ENCODE assay signal across 25 cellular contexts in the genomic region with DNA sequence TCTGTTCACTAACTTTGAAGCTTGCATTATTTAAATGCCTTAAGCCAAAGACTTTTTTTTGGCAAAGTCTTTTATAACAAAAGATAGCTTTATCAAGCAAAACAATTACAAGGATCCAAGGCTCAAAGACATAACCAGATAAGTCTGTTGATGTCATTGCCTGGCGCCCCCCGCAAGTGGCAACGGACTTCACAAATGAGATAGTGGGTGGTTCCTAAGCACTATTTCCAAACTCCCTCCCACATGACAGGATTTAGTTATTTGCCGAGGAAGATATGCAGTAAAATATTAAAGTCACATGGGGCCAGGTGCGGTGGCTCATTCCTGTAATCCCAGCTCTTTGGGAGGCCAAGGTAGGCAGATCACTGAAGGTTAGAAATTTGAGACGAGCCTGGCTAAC.
DNase-seq lines count a peak whose midpoint lies in the region; ATAC-seq, FAIRE-seq and TF ChIP-seq lines count a peak whose summit lies in the region.
"Had no signal": no experiment of that assay in that cellular context is flagged by ENCODE, and none has a peak within 500 bp of the region (broad histone marks: within the 10 kb centered on the region; RNA-seq: fewer than 3 reads in every experiment).

No MANE protein-coding gene starts in this region.

- ATAC-seq in Right ventricle myocardium superior (ENCODE audit: poor library complexity) (no peak), GM19455 (IDR thresholded peaks at IDR 0.05; ENCODE audit: unreplicated experiment) (no peak)

- no peaks in the 10 kb centered on the region for H3K27me3 ChIP-seq in astrocyte (ENCODE audit: insufficient read depth, low read length)
- H3K27me3 ChIP-seq in left ventricle myocardium inferior (ENCODE audit: low read depth), result no peaks in the 10 kb centered on the region
- no peaks in the 10 kb centered on the region for H3K27me3 ChIP-seq in trophoblast cell (ENCODE audit: insufficient read depth, low read length)
- H3K27me3 ChIP-seq in small intestine (ENCODE audit: control insufficient read depth in 2 of 2, insufficient read depth in 2 of 2, low read length in 2 of 2), result no peaks in the 10 kb centered on the region
- H3K27me3 ChIP-seq: BLaER1 had no signal

- no peaks in the 10 kb centered on the region for H3K9me3 Mint-ChIP-seq in astrocyte (ENCODE audit: unreplicated experiment)
- H3K9me3 Mint-ChIP-seq in activated naive CD4-positive, alpha-beta T cell treated with anti-CD3 and anti-CD28 coated beads for 36 hours, result no peaks in the 10 kb centered on the region
- H3K9me3 Mint-ChIP-seq: H9 had no signal

- H4K20me1 ChIP-seq in astrocyte (ENCODE audit: insufficient read depth, low read length), result no peaks in the 10 kb centered on the region
- H4K20me1 ChIP-seq: BLaER1 had no signal

- CTCF ChIA-PET in activated naive CD4-positive, alpha-beta T cell treated with anti-CD3 and anti-CD28 coated beads for 36 hours (lab: Charles Lee), result no interaction called here

- peak; percentile 49 for DNase-seq in Right ventricle myocardium superior
- DNase-seq in cardiac septum (ENCODE audit: low spot score), result no peak
- DNase-seq in astrocyte (ENCODE audit: low read depth), result peak; percentile 56
- DNase-seq in left ventricle myocardium inferior, result peak; percentile 21
- no peak for DNase-seq in trophoblast cell
- DNase-seq in activated naive CD4-positive, alpha-beta T cell treated with anti-CD3 and anti-CD28 coated beads for 36 hours, result no peak
- DNase-seq in small intestine, result no peak
- DNase-seq: CD4-positive, CD25-positive, alpha-beta regulatory T cell; DMS53; H9; KBM-7; NCI-H1092; NCI-H1417 treated with DMSO at 0.1 percent for 48 hours; NCI-H1694 treated with DMSO at 0.1 percent for 48 hours; NCI-H2081 treated with DMSO at 0.1 percent for 48 hours; NCI-H2171 treated with DMSO at 0.1 percent for 48 hours; NCI-H748 treated with DMSO at 0.1 percent for 48 hours; NK-92 treated with Interleukin-12 subunit alpha and Interleukin-12 subunit beta, amount 100 ng/mL, for 24 hours; PC-9; SHP77; SW 1271 had no signal

- H3K4ac ChIP-seq in trophoblast cell (ENCODE audit: low read depth, low read length), result no peak overlapping the region

- H2BK5ac ChIP-seq in trophoblast cell (ENCODE audit: low read depth, low read length, poor library complexity), result no peak overlapping the region

- no peak for TF ChIP-seq CTCF in astrocyte (IDR thresholded peaks at IDR 0.05; ENCODE audit: insufficient read depth, low read depth, low read length)
- TF ChIP-seq CTCF in left ventricle myocardium inferior (IDR thresholded peaks at IDR 0.05; ENCODE audit: borderline replicate concordance), result no peak

- no peaks in the 10 kb centered on the region for H3K9me3 ChIP-seq in astrocyte (ENCODE audit: insufficient read depth, low read depth, low read length)
- no peaks in the 10 kb centered on the region for H3K9me3 ChIP-seq in left ventricle myocardium inferior (replicated peaks)
- no peaks in the 10 kb centered on the region for H3K9me3 ChIP-seq in trophoblast cell (ENCODE audit: insufficient read depth, low read depth, low read length)
- no peaks in the 10 kb centered on the region for H3K9me3 ChIP-seq in small intestine (ENCODE audit: control insufficient read depth, low read depth)
- H3K9me3 ChIP-seq: BLaER1 had no signal

- intact Hi-C loops in Right ventricle myocardium superior (cut with DNase I), result no loop called here
- intact Hi-C loops in cardiac septum (cut with DNase I), result no loop called here
- intact Hi-C loops in left ventricle myocardium inferior (cut with micrococcal nuclease), result no loop called here
- intact Hi-C loops in activated naive CD4-positive, alpha-beta T cell treated with anti-CD3 and anti-CD28 coated beads for 36 hours (cut with micrococcal nuclease), result no loop called here

- no peak overlapping the region for H3K4me2 ChIP-seq in astrocyte (ENCODE audit: low read length)
- H3K4me2 ChIP-seq in trophoblast cell (ENCODE audit: low read length), result no peak overlapping the region
- H3K4me2 ChIP-seq: BLaER1, PC-9 had no signal

- H3K4me3 ChIP-seq in astrocyte (ENCODE audit: insufficient read depth, low read depth, low read length) (no peak overlapping the region), left ventricle myocardium inferior (no peak overlapping the region), trophoblast cell (ENCODE audit: low read depth, low read length) (no peak overlapping the region), small intestine (ENCODE audit: low read depth in 1 of 2, low read length in 2 of 2) (no peak overlapping the region)
- H3K4me3 ChIP-seq: BLaER1, GM23248, PC-9 had no signal

- no peak overlapping the region for H4K91ac ChIP-seq in trophoblast cell (ENCODE audit: low read depth, low read length)

- H3K14ac ChIP-seq in trophoblast cell (ENCODE audit: low read length), result no peak overlapping the region

- FAIRE-seq in astrocyte (lab: Jason Lieb, UNC) (no peak), small intestine (lab: Jason Lieb, UNC) (no peak)
- FAIRE-seq: D721Med had no signal

- no peak overlapping the region for H2AFZ ChIP-seq in astrocyte (ENCODE audit: low read depth, low read length)
- H2AFZ ChIP-seq in trophoblast cell (ENCODE audit: insufficient read depth, low read length, poor library complexity), result no peak overlapping the region
- H2AFZ ChIP-seq: GM23248, PC-9 had no signal

- no peaks in the 10 kb centered on the region for H3K79me1 ChIP-seq in trophoblast cell (ENCODE audit: low read length)

- peak overlapping the region; percentile 22 for H2BK12ac ChIP-seq in trophoblast cell (ENCODE audit: low read length)

- H3K9ac ChIP-seq in astrocyte (ENCODE audit: low read length) (no peak overlapping the region), trophoblast cell (ENCODE audit: low read length) (no peak overlapping the region)
- H3K9ac ChIP-seq: BLaER1, GM23248 had no signal

- no peaks in the 10 kb centered on the region for H3K79me2 ChIP-seq in astrocyte (ENCODE audit: insufficient read depth, low read length)
- no peaks in the 10 kb centered on the region for H3K79me2 ChIP-seq in trophoblast cell (ENCODE audit: control insufficient read depth, insufficient read depth, low read length, poor library complexity)

- H3K36me3 Mint-ChIP-seq in astrocyte (ENCODE audit: low read depth, unreplicated experiment), result no peaks in the 10 kb centered on the region
- H3K36me3 Mint-ChIP-seq in activated naive CD4-positive, alpha-beta T cell treated with anti-CD3 and anti-CD28 coated beads for 36 hours (ENCODE audit: low read depth), result no peaks in the 10 kb centered on the region
- H3K36me3 Mint-ChIP-seq: CD4-positive, CD25-positive, alpha-beta regulatory T cell had no signal

- no peak overlapping the region for H3K23ac ChIP-seq in trophoblast cell (ENCODE audit: low read length)

- H3K4me3 Mint-ChIP-seq in astrocyte (ENCODE audit: unreplicated experiment), result no peak overlapping the region
- H3K4me3 Mint-ChIP-seq in activated naive CD4-positive, alpha-beta T cell treated with anti-CD3 and anti-CD28 coated beads for 36 hours, result no peak overlapping the region
- H3K4me3 Mint-ChIP-seq: CD4-positive, CD25-positive, alpha-beta regulatory T cell; H9 had no signal

- H3K27ac ChIP-seq in astrocyte (ENCODE audit: low read depth, low read length), result no peak overlapping the region
- H3K27ac ChIP-seq in left ventricle myocardium inferior (replicated peaks), result no peak overlapping the region
- H3K27ac ChIP-seq in trophoblast cell (ENCODE audit: low read depth, low read length), result no peak overlapping the region
- no peak overlapping the region for H3K27ac ChIP-seq in small intestine (ENCODE audit: low read depth in 1 of 2, low read length in 1 of 2)
- H3K27ac ChIP-seq: BLaER1, GM23248, PC-9 had no signal

- no peak overlapping the region for H4K12ac ChIP-seq in trophoblast cell (ENCODE audit: low read depth, low read length)

- H2BK120ac ChIP-seq in trophoblast cell (ENCODE audit: insufficient read depth, low read length, poor library complexity), result no peak overlapping the region

- H3K4me1 Mint-ChIP-seq in astrocyte (ENCODE audit: low read depth, unreplicated experiment), result peaks cover 5% of the 10 kb centered on the region
- H3K4me1 Mint-ChIP-seq in activated naive CD4-positive, alpha-beta T cell treated with anti-CD3 and anti-CD28 coated beads for 36 hours (ENCODE audit: low read depth), result no peaks in the 10 kb centered on the region
- H3K4me1 Mint-ChIP-seq: CD4-positive, CD25-positive, alpha-beta regulatory T cell had no signal

- no CpG with 5 or more reads among the region's 6 CpGs for WGBS in trophoblast cell (ENCODE audit: extremely low coverage, insufficient coverage, insufficient read length)
- WGBS in small intestine, 3 donors, result 44 to 62% (median 61%) methylated on average over 6 of the region's 6 CpGs

- H3K4me1 ChIP-seq in astrocyte (ENCODE audit: insufficient read depth, low read length), result no peaks in the 10 kb centered on the region
- peaks cover 12% of the 10 kb centered on the region for H3K4me1 ChIP-seq in left ventricle myocardium inferior
- H3K4me1 ChIP-seq in trophoblast cell (ENCODE audit: control insufficient read depth in 1 of 2, insufficient read depth in 2 of 2, low read length in 2 of 2), result peaks cover 0 to 5% of the 10 kb centered on the region in 2 experiments
- H3K4me1 ChIP-seq in small intestine (ENCODE audit: control insufficient read depth in 2 of 2, insufficient read depth in 1 of 2, low read depth in 1 of 2, low read length in 1 of 2), result no peaks in the 10 kb centered on the region
- H3K4me1 ChIP-seq: BLaER1 had no signal

- no peaks in the 10 kb centered on the region for H3K27me3 Mint-ChIP-seq in astrocyte (ENCODE audit: low read depth, unreplicated experiment)
- no peaks in the 10 kb centered on the region for H3K27me3 Mint-ChIP-seq in activated naive CD4-positive, alpha-beta T cell treated with anti-CD3 and anti-CD28 coated beads for 36 hours (ENCODE audit: low read depth)
- H3K27me3 Mint-ChIP-seq: CD4-positive, CD25-positive, alpha-beta regulatory T cell had no signal

- H3K27ac Mint-ChIP-seq in astrocyte (ENCODE audit: unreplicated experiment), result no peak overlapping the region
- no peak overlapping the region for H3K27ac Mint-ChIP-seq in activated naive CD4-positive, alpha-beta T cell treated with anti-CD3 and anti-CD28 coated beads for 36 hours
- H3K27ac Mint-ChIP-seq: CD4-positive, CD25-positive, alpha-beta regulatory T cell; H9 had no signal

- H3K18ac ChIP-seq in trophoblast cell (ENCODE audit: low read length), result no peak overlapping the region

- H4K8ac ChIP-seq in trophoblast cell (ENCODE audit: low read depth, low read length), result no peak overlapping the region

- no peak overlapping the region for H2AK5ac ChIP-seq in trophoblast cell (ENCODE audit: low read length)

- H3K36me3 ChIP-seq in astrocyte (ENCODE audit: insufficient read depth, low read length) (no peaks in the 10 kb centered on the region), left ventricle myocardium inferior (no peaks in the 10 kb centered on the region), trophoblast cell (ENCODE audit: control insufficient read depth in 1 of 2, insufficient read depth in 2 of 2, low read length in 2 of 2) (no peaks in the 10 kb centered on the region), small intestine (ENCODE audit: control insufficient read depth in 2 of 2, insufficient read depth in 2 of 2, low read length in 2 of 2) (no peaks in the 10 kb centered on the region)
- H3K36me3 ChIP-seq: BLaER1 had no signal

Comparison
In these comparisons a context has a peak if more than half of its experiments do, and no peak if none do; other contexts are left out.
1. DNase-seq: peak in Right ventricle myocardium superior (single experiment), astrocyte (single experiment) and left ventricle myocardium inferior (single experiment); none in cardiac septum (single experiment), trophoblast cell (0 of 2), activated naive CD4-positive, alpha-beta T cell treated with anti-CD3 and anti-CD28 coated beads for 36 hours (single experiment) and small intestine (single experiment).